ENCODE assay signal across 15 cellular contexts in the genomic region with DNA sequence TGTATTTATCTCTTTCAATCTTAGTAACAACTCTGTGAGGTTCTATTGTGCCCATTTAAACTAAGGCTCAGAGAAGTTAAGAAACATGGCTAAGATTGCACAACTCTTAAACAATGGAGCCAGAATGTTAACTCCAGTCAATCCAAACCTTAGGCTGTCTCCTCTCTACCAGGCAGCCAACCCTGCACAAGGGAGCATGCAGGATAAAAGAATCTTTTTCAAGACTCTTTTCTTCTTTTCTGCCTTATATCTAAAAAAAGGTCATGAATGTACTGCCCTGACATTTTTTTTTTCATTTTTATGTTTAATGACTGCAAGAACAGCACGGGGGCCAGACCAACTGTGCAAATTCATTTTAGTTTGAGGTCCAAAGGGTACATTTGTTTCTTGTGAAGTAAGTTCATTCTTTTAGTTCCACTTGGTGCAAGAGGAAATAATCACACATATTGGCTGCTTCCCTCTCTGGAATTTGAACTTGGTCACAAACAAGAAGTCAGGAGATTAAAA.
DNase-seq lines count a peak whose midpoint lies in the region; ATAC-seq, FAIRE-seq and TF ChIP-seq lines count a peak whose summit lies in the region.
"Had no signal": no experiment of that assay in that cellular context is flagged by ENCODE, and none has a peak within 500 bp of the region (broad histone marks: within the 10 kb centered on the region; RNA-seq: fewer than 3 reads in every experiment).

No MANE protein-coding gene starts in this region.

- TF ChIP-seq EP300 in HepG2 (IDR thresholded peaks at IDR 0.05; ENCODE audit: low read depth in 2 of 2, low read length in 2 of 2), result peak in 1 of 2 experiments; percentile 54; a peak in 1 of 4 replicates
- no peak for TF ChIP-seq EP300 in HepG2 (CRISPR knock-in tag; IDR thresholded peaks at IDR 0.05; ENCODE audit: borderline replicate concordance)

- H3K27me3 ChIP-seq in endothelial cell of umbilical vein (ENCODE audit: control insufficient read depth in 2 of 2, insufficient read depth in 2 of 2, low read length in 2 of 2) (no peaks in the 10 kb centered on the region), HepG2 (ENCODE audit: control insufficient read depth in 1 of 2, insufficient read depth in 2 of 2, low read length in 2 of 2) (no peaks in the 10 kb centered on the region), SJCRH30 (no peaks in the 10 kb centered on the region)

- no peak for TF ChIP-seq POLR2A in NB4 (IDR thresholded peaks at IDR 0.05; ENCODE audit: extremely low read depth, insufficient read length)
- TF ChIP-seq POLR2A in endothelial cell of umbilical vein (IDR thresholded peaks at IDR 0.05; ENCODE audit: low read depth, low read length), result no peak
- TF ChIP-seq POLR2A in HepG2 (IDR thresholded peaks at IDR 0.05; ENCODE audit: insufficient read depth in 1 of 2, low read depth in 2 of 2, low read length in 2 of 2), result no peak

- H4K20me1 ChIP-seq in endothelial cell of umbilical vein (replicated peaks; ENCODE audit: control insufficient read depth, extremely low read depth, insufficient read depth, low read length) (no peaks in the 10 kb centered on the region), HepG2 (ENCODE audit: insufficient read depth, low read length) (no peaks in the 10 kb centered on the region)

- no peak for TF ChIP-seq RAD21 in HepG2 (CRISPR knock-in tag; IDR thresholded peaks at IDR 0.05)

- CTCF ChIA-PET in endothelial cell of umbilical vein (lab: Charles Lee), result interaction anchor here (0.9 kb wide), 1 partner anchor 55 kb away, joined by 6 read pairs; no protein-coding TSS in a partner anchor
- CTCF ChIA-PET in HepG2 (lab: Yijun Ruan, JAX; ENCODE audit: low intra/inter-chr PET ratio, low total read pairs), result no interaction called here

- H3K4me3 ChIP-seq in NB4 (ENCODE audit: low read depth, low read length), result no peak overlapping the region
- no peak overlapping the region for H3K4me3 ChIP-seq in endothelial cell of umbilical vein (replicated peaks in 1 of 3; ENCODE audit: insufficient read depth in 1 of 3, low read depth in 1 of 3, low read length in 3 of 3)
- peak overlapping the region in 2 of 3 experiments; percentile 10 to 49; a peak in 2 of 6 replicates for H3K4me3 ChIP-seq in HepG2 (replicated peaks in 1 of 3; ENCODE audit: insufficient read depth in 1 of 3, low read depth in 2 of 3, low read length in 3 of 3)
- H3K4me3 ChIP-seq in SJCRH30, result no peak overlapping the region
- H3K4me3 ChIP-seq: PC-9 had no signal

- dilution Hi-C loops in endothelial cell of umbilical vein (cut with MboI; ENCODE audit: extremely low pct_ligation_motif_present, low sequenced_read_pairs), result no loop called here

- H3K36me3 ChIP-seq in endothelial cell of umbilical vein (ENCODE audit: control insufficient read depth in 2 of 2, extremely low read depth in 1 of 2, insufficient read depth in 2 of 2, low read length in 2 of 2), result no peaks in the 10 kb centered on the region
- H3K36me3 ChIP-seq in HepG2 (replicated peaks in 1 of 2; ENCODE audit: control insufficient read depth in 1 of 2, insufficient read depth in 2 of 2, low read length in 2 of 2), result no peaks in the 10 kb centered on the region; a peak in 1 of 5 replicates
- H3K36me3 ChIP-seq in SJCRH30, result no peaks in the 10 kb centered on the region

- no peaks in the 10 kb centered on the region for H3K9me3 ChIP-seq in endothelial cell of umbilical vein (replicated peaks; ENCODE audit: control insufficient read depth, insufficient read depth, low read length)
- H3K9me3 ChIP-seq in HepG2 (ENCODE audit: low read length), result no peaks in the 10 kb centered on the region
- no peaks in the 10 kb centered on the region for H3K9me3 ChIP-seq in SJCRH30 (replicated peaks)

- peaks cover 10% of the 10 kb centered on the region for H3K4me1 ChIP-seq in endothelial cell of umbilical vein (ENCODE audit: control insufficient read depth, extremely low read depth, insufficient read depth, low read length)
- H3K4me1 ChIP-seq in HepG2 (ENCODE audit: insufficient read depth, low read length), result peaks cover 52% of the 10 kb centered on the region
- H3K4me1 ChIP-seq in SJCRH30, result no peaks in the 10 kb centered on the region

- POLR2A ChIA-PET in endothelial cell of umbilical vein (lab: Charles Lee), result no interaction called here
- POLR2A ChIA-PET in HepG2 (lab: Yijun Ruan, JAX), result interaction anchor here (1.0 to 2.3 kb wide), 2 partner anchors 216 to 223 kb away, joined by 4 to 7 read pairs; no protein-coding TSS in a partner anchor

- FAIRE-seq in endothelial cell of umbilical vein (lab: Jason Lieb, UNC) (peak; percentile 15), HepG2 (lab: Jason Lieb, UNC) (peak; percentile 90)

- intact Hi-C loops in endothelial cell of umbilical vein (cut with micrococcal nuclease), result no loop called here
- intact Hi-C loops in HepG2 (cut with micrococcal nuclease; ENCODE audit: unreplicated experiment), result no loop called here

- WGBS in HepG2 (ENCODE audit: low lambda C conversion rate), result 0% methylated on average over 1 of the region's 1 CpG

- BruUV-seq in endothelial cell of umbilical vein (replicated peaks; lab: Mats Ljungman, UMichigan), result no TSS peak
- BruUV-seq in HepG2 (replicated peaks; lab: Mats Ljungman, UMichigan), result no TSS peak

- in situ Hi-C loops in HepG2 (cut with HindIII; ENCODE audit: extremely low pct_ligation_motif_present, low pct_unique_long_range_greater_than_20kb), result no loop called here

- no peak for TF ChIP-seq CTCF in NB4 (IDR thresholded peaks at IDR 0.05; ENCODE audit: low read depth, low read length)
- TF ChIP-seq CTCF in endothelial cell of umbilical vein (IDR thresholded peaks at IDR 0.05; ENCODE audit: extremely low read depth in 1 of 2, insufficient read depth in 1 of 2, low read depth in 1 of 2, low read length in 2 of 2), result no peak
- TF ChIP-seq CTCF in HepG2 (CRISPR knock-in tag; IDR thresholded peaks at IDR 0.05), result no peak

- H3K27ac ChIP-seq in endothelial cell of umbilical vein (ENCODE audit: insufficient read depth, low read depth, low read length) (no peak overlapping the region), HepG2 (ENCODE audit: extremely low read length, insufficient read depth, low read length) (peak overlapping the region; percentile 79), SJCRH30 (no peak overlapping the region)
- H3K27ac ChIP-seq: PC-9 had no signal

- no peaks in the 10 kb centered on the region for H3K9me1 ChIP-seq in endothelial cell of umbilical vein (replicated peaks; ENCODE audit: control insufficient read depth, extremely low read depth, insufficient read depth, low read length)

- no peak overlapping the region for H3K4me2 ChIP-seq in endothelial cell of umbilical vein (ENCODE audit: insufficient read depth, low read length)
- peak overlapping the region; percentile 73 for H3K4me2 ChIP-seq in HepG2 (ENCODE audit: low read depth, low read length)
- H3K4me2 ChIP-seq: PC-9 had no signal

- H2AFZ ChIP-seq in endothelial cell of umbilical vein (ENCODE audit: low read depth, low read length) (no peak overlapping the region), HepG2 (ENCODE audit: low read length) (no peak overlapping the region)
- H2AFZ ChIP-seq: PC-9 had no signal

- H3K79me2 ChIP-seq in endothelial cell of umbilical vein (ENCODE audit: control insufficient read depth, insufficient read depth, low read length) (no peaks in the 10 kb centered on the region), HepG2 (ENCODE audit: insufficient read depth, low read length) (no peaks in the 10 kb centered on the region)

- peak; percentile 23 for DNase-seq in NB4 (ENCODE audit: low read depth)
- DNase-seq in endothelial cell of umbilical vein (ENCODE audit: low read depth, low spot score), result peak; percentile 73
- DNase-seq in HepG2 (ENCODE audit: low spot score), result peak; percentile 83
- DNase-seq in stromal cell of bone marrow (ENCODE audit: low read depth), result peak; percentile 40
- no peak for DNase-seq in SJCRH30
- DNase-seq in germinal center (ENCODE audit: low spot score), result no peak
- DNase-seq: activated CD8-positive, alpha-beta memory T cell treated with anti-CD3 and anti-CD28 coated beads, Interleukin-2, amount 50 U/mL, for 48 hours; central memory CD4-positive, alpha-beta T cell; naive B cell; NCI-H187; PC-9; stimulated activated naive CD8-positive, alpha-beta T cell treated with anti-CD3 and anti-CD28 coated beads, Interleukin-15, amount 100 ng/mL, for 72 hours; T-helper 9 cell had no signal

- ATAC-seq in HepG2 (peak; percentile 84), GM18519 (IDR thresholded peaks at IDR 0.05; ENCODE audit: low FRiP score, unreplicated experiment) (no peak)
- ATAC-seq in activated CD4-positive, CD25-positive, alpha-beta regulatory T cell treated with anti-CD3 and anti-CD28 coated beads, Interleukin-2, amount 50 U/mL, for 24 hours, result no peak
- ATAC-seq: stimulated activated naive CD8-positive, alpha-beta T cell treated with anti-CD3 and anti-CD28 coated beads, Interleukin-15, amount 100 ng/mL, for 72 hours had no signal

- H3K9ac ChIP-seq in endothelial cell of umbilical vein (replicated peaks; ENCODE audit: extremely low read depth, insufficient read depth, low read length), result no peak overlapping the region
- H3K9ac ChIP-seq in HepG2 (ENCODE audit: insufficient read depth, low read depth, low read length), result peak overlapping the region; percentile 14

TF ChIP-seq in endothelial cell of umbilical vein, 7 proteins besides CTCF, POLR2A, EP300 and RAD21 (continues in another document):
- no peak for TF ChIP-seq POLR2AphosphoS5 (IDR thresholded peaks at IDR 0.05; ENCODE audit: insufficient read depth, low read depth, low read length)
- no peak for TF ChIP-seq GATA2 (IDR thresholded peaks at IDR 0.05; ENCODE audit: insufficient read depth, insufficient read length, low read depth, low read length)
- no peak for TF ChIP-seq MYC (IDR thresholded peaks at IDR 0.05; ENCODE audit: low read depth, low read length)
- no peak for TF ChIP-seq FOS (IDR thresholded peaks at IDR 0.05; ENCODE audit: borderline replicate concordance, insufficient read depth, low read length)
- TF ChIP-seq, protein P1, sequence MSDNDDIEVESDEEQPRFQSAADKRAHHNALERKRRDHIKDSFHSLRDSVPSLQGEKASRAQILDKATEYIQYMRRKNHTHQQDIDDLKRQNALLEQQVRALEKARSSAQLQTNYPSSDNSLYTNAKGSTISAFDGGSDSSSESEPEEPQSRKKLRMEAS (IDR thresholded peaks at IDR 0.05; ENCODE audit: insufficient read depth, insufficient read length), result no peak

TF ChIP-seq in HepG2, 621 proteins besides CTCF, POLR2A, EP300 and RAD21 (continues in another document):
- TF ChIP-seq ZNF674 (CRISPR knock-in tag; IDR thresholded peaks at IDR 0.05; ENCODE audit: low read depth) (no peak), ZNF768 (CRISPR knock-in tag; IDR thresholded peaks at IDR 0.05) (peak; percentile 20; the same call in 1 of the 2 replicates), SP4 (CRISPR knock-in tag; IDR thresholded peaks at IDR 0.05) (no peak), SOX6 (IDR thresholded peaks at IDR 0.05) (no peak), SOX6 (CRISPR knock-in tag; IDR thresholded peaks at IDR 0.05) (peak; percentile 94)

Comparison
In these comparisons a context has a peak if more than half of its experiments do, and no peak if none do; other contexts are left out.
1. DNase-seq: peak in NB4 (single experiment), endothelial cell of umbilical vein (single experiment), HepG2 (single experiment) and stromal cell of bone marrow (single experiment); none in SJCRH30 (0 of 2) and germinal center (single experiment).
2. H3K4me3 ChIP-seq: peak in HepG2 (2 of 3); none in NB4 (single experiment), endothelial cell of umbilical vein (0 of 3) and SJCRH30 (single experiment).